In genomic region chr10:71547841-71548493, GRCh38 we compare ENCODE assay signal across 12 cellular contexts.
DNase-seq lines count a peak whose midpoint lies in the region; ATAC-seq, FAIRE-seq and TF ChIP-seq lines count a peak whose summit lies in the region.
"Had no signal": no experiment of that assay in that cellular context is flagged by ENCODE, and none has a peak within 500 bp of the region (broad histone marks: within the 10 kb centered on the region; RNA-seq: fewer than 3 reads in every experiment).

No MANE protein-coding gene starts in this region.

- DNase-seq in GM23338 (ENCODE audit: low spot score): no peak
- peak; percentile 27 for DNase-seq in cerebellum (ENCODE audit: low spot score)
- DNase-seq in kidney: peak; percentile 91
- peak; percentile 6 for DNase-seq in skeletal muscle cell (ENCODE audit: low read depth)
- DNase-seq in stimulated activated CD8-positive, alpha-beta memory T cell treated with anti-CD3 and anti-CD28 coated beads, Interleukin-4, amount 100 ng/mL, for 48 hours: no peak
- DNase-seq in stomach: no peak
- no peak for DNase-seq in T-helper 9 cell
- no peak for DNase-seq in T-helper 2 cell
- DNase-seq: NCI-H1436 treated with DMSO at 0.1 percent for 48 hours had no signal

- H3K27ac ChIP-seq in GM23338 (ENCODE audit: low read depth) (no peak overlapping the region), kidney (ENCODE audit: low read depth in 2 of 2, low read length in 2 of 2) (no peak overlapping the region), stomach (peak overlapping the region in 1 of 5 donors; percentile 57)

- TF ChIP-seq CTCF in GM23338 (conservative IDR thresholded peaks at IDR 0.05; ENCODE audit: low read depth in 2 of 2) (no peak), kidney (IDR thresholded peaks at IDR 0.05; ENCODE audit: borderline replicate concordance, extremely low read depth, insufficient read depth) (no peak), stomach (IDR thresholded peaks at IDR 0.05) (no peak)

- no peak for FAIRE-seq in kidney (lab: Jason Lieb, UNC)

- H4K20me1 ChIP-seq in GM23338 (replicated peaks; ENCODE audit: insufficient read depth): no peaks in the 10 kb centered on the region

- H3K9me2 ChIP-seq in GM23338 (ENCODE audit: insufficient read depth): peaks cover 8% of the 10 kb centered on the region; the same call in 1 of the 2 replicates

- WGBS in stomach, 5 donors: 47 to 59% (median 52%) methylated on average over 18 to 21 of the region's 21 CpGs

- no peak overlapping the region for H3K9ac ChIP-seq in kidney (ENCODE audit: low read length in 2 of 2)

- no peaks in the 10 kb centered on the region for H3K27me3 ChIP-seq in GM23338 (ENCODE audit: insufficient read depth)
- no peaks in the 10 kb centered on the region for H3K27me3 ChIP-seq in stomach

- no peaks in the 10 kb centered on the region for H3K36me3 Mint-ChIP-seq in GM23338 (ENCODE audit: low read depth)
- H3K36me3 Mint-ChIP-seq: CD4-positive, CD25-positive, alpha-beta regulatory T cell had no signal

- peaks cover 23% of the 10 kb centered on the region for H3K4me1 ChIP-seq in GM23338 (ENCODE audit: insufficient read depth)
- peaks cover 0 to 3% of the 10 kb centered on the region in 2 donors for H3K4me1 ChIP-seq in kidney (ENCODE audit: control insufficient read depth in 1 of 2, insufficient read depth in 1 of 2, low read depth in 1 of 2, low read length in 2 of 2)
- H3K4me1 ChIP-seq in stomach: peaks cover 0 to 16% (median 7%) of the 10 kb centered on the region in 4 donors

- peaks cover 47% of the 10 kb centered on the region for H3K4me1 Mint-ChIP-seq in GM23338
- H3K4me1 Mint-ChIP-seq: CD4-positive, CD25-positive, alpha-beta regulatory T cell had no signal

- intact Hi-C loops in kidney (cut with DNase I): no loop called here
- intact Hi-C loops in stomach (cut with DNase I; ENCODE audit: low total_unique reads): no loop called here

- H3K4me3 ChIP-seq in GM23338: no peak overlapping the region
- no peak overlapping the region for H3K4me3 ChIP-seq in kidney (ENCODE audit: low read length in 2 of 2)
- H3K4me3 ChIP-seq in skeletal muscle cell (ENCODE audit: low read depth, low read length): no peak overlapping the region
- no peak overlapping the region for H3K4me3 ChIP-seq in stomach

- H3K4me3 Mint-ChIP-seq in GM23338: no peak overlapping the region
- H3K4me3 Mint-ChIP-seq: activated T-cell treated with anti-CD3 and anti-CD28 coated beads, Interleukin-2, amount 50 U/mL, for 72 hours; CD4-positive, CD25-positive, alpha-beta regulatory T cell; dendritic cell treated with granulocyte-macrophage colony-stimulating factor and Interleukin-4, amounts not matched to agents 40 ng/mL and 50 ng/mL, for 4 days had no signal

- TF ChIP-seq EP300 in stomach (IDR thresholded peaks at IDR 0.05): no peak

- H3K36me3 ChIP-seq in GM23338 (ENCODE audit: insufficient read depth) (no peaks in the 10 kb centered on the region), kidney (ENCODE audit: control insufficient read depth in 1 of 2, insufficient read depth in 2 of 2, low read length in 2 of 2) (no peaks in the 10 kb centered on the region), stomach (no peaks in the 10 kb centered on the region)

- H3K9me3 ChIP-seq in kidney (ENCODE audit: control insufficient read depth in 1 of 2, low read length in 2 of 2) (no peaks in the 10 kb centered on the region), stomach (no peaks in the 10 kb centered on the region)

- H3F3A ChIP-seq in GM23338 (replicated peaks; ENCODE audit: low read depth): no peaks in the 10 kb centered on the region

- peak overlapping the region; percentile 14; the same call in 1 of the 2 replicates for H2AFZ ChIP-seq in GM23338

- TF ChIP-seq POLR2A in stomach (IDR thresholded peaks at IDR 0.05): no peak

- no peaks in the 10 kb centered on the region for H3K79me2 ChIP-seq in GM23338 (replicated peaks; ENCODE audit: insufficient read depth)

- H3K27ac Mint-ChIP-seq in GM23338: no peak overlapping the region
- H3K27ac Mint-ChIP-seq: activated T-cell treated with anti-CD3 and anti-CD28 coated beads, Interleukin-2, amount 50 U/mL, for 72 hours; CD4-positive, CD25-positive, alpha-beta regulatory T cell; dendritic cell treated with granulocyte-macrophage colony-stimulating factor and Interleukin-4, amounts not matched to agents 40 ng/mL and 50 ng/mL, for 4 days had no signal

- no peaks in the 10 kb centered on the region for H3K9me3 Mint-ChIP-seq in GM23338
- H3K9me3 Mint-ChIP-seq: activated T-cell treated with anti-CD3 and anti-CD28 coated beads, Interleukin-2, amount 50 U/mL, for 72 hours; CD4-positive, CD25-positive, alpha-beta regulatory T cell; dendritic cell treated with granulocyte-macrophage colony-stimulating factor and Interleukin-4, amounts not matched to agents 40 ng/mL and 50 ng/mL, for 4 days had no signal

- H3K4me2 ChIP-seq in GM23338: no peak overlapping the region

- H3K27me3 Mint-ChIP-seq in GM23338 (ENCODE audit: insufficient read depth, low read depth, poor library complexity): peaks cover 8% of the 10 kb centered on the region
- H3K27me3 Mint-ChIP-seq: CD4-positive, CD25-positive, alpha-beta regulatory T cell had no signal

- no peak; the same call in 2 of the 3 replicates for ATAC-seq in GM23338

TF ChIP-seq in GM23338, 12 proteins besides CTCF, POLR2A, EP300 and RAD21:
- TF ChIP-seq, protein P1, sequence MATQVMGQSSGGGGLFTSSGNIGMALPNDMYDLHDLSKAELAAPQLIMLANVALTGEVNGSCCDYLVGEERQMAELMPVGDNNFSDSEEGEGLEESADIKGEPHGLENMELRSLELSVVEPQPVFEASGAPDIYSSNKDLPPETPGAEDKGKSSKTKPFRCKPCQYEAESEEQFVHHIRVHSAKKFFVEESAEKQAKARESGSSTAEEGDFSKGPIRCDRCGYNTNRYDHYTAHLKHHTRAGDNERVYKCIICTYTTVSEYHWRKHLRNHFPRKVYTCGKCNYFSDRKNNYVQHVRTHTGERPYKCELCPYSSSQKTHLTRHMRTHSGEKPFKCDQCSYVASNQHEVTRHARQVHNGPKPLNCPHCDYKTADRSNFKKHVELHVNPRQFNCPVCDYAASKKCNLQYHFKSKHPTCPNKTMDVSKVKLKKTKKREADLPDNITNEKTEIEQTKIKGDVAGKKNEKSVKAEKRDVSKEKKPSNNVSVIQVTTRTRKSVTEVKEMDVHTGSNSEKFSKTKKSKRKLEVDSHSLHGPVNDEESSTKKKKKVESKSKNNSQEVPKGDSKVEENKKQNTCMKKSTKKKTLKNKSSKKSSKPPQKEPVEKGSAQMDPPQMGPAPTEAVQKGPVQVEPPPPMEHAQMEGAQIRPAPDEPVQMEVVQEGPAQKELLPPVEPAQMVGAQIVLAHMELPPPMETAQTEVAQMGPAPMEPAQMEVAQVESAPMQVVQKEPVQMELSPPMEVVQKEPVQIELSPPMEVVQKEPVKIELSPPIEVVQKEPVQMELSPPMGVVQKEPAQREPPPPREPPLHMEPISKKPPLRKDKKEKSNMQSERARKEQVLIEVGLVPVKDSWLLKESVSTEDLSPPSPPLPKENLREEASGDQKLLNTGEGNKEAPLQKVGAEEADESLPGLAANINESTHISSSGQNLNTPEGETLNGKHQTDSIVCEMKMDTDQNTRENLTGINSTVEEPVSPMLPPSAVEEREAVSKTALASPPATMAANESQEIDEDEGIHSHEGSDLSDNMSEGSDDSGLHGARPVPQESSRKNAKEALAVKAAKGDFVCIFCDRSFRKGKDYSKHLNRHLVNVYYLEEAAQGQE (IDR thresholded peaks at IDR 0.05; ENCODE audit: unreplicated experiment): no peak
- TF ChIP-seq POLR2AphosphoS5 (IDR thresholded peaks at IDR 0.05; ENCODE audit: low read depth) (no peak), ZNF114 (CRISPR knock-in tag; IDR thresholded peaks at IDR 0.05) (no peak), EZH2phosphoT487 (IDR thresholded peaks at IDR 0.05; ENCODE audit: unreplicated experiment) (no peak), CREB1 (CRISPR knock-in tag; IDR thresholded peaks at IDR 0.05; ENCODE audit: low read depth) (no peak), EZH2 (IDR thresholded peaks at IDR 0.05; ENCODE audit: low read depth, unreplicated experiment) (no peak)
- TF ChIP-seq, protein P2, sequence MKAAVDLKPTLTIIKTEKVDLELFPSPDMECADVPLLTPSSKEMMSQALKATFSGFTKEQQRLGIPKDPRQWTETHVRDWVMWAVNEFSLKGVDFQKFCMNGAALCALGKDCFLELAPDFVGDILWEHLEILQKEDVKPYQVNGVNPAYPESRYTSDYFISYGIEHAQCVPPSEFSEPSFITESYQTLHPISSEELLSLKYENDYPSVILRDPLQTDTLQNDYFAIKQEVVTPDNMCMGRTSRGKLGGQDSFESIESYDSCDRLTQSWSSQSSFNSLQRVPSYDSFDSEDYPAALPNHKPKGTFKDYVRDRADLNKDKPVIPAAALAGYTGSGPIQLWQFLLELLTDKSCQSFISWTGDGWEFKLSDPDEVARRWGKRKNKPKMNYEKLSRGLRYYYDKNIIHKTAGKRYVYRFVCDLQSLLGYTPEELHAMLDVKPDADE (IDR thresholded peaks at IDR 0.05): no peak

Comparison
In these comparisons a context has a peak if more than half of its experiments do, and no peak if none do; other contexts are left out.
1. DNase-seq: peak in cerebellum (single experiment), kidney (single experiment) and skeletal muscle cell (single experiment); none in GM23338 (single experiment), stimulated activated CD8-positive, alpha-beta memory T cell treated with anti-CD3 and anti-CD28 coated beads, Interleukin-4, amount 100 ng/mL, for 48 hours (single experiment), stomach (single experiment), T-helper 9 cell (single experiment) and T-helper 2 cell (0 of 5).